12 cellular contexts compared by ENCODE assay signal in genomic region chr1:223137402-223138100, GRCh38. TPM values are rescaled to one million over a fixed set of nuclear protein-coding genes. Genes with fewer than 3 reads are reported as not detected.
A peak's percentile ranks its signal among the peaks of the same experiment; 100 is the strongest.
DNase-seq lines count a peak whose midpoint lies in the region; ATAC-seq, FAIRE-seq and TF ChIP-seq lines count a peak whose summit lies in the region.
"Had no signal": no experiment of that assay in that cellular context is flagged by ENCODE, and none has a peak within 500 bp of the region (broad histone marks: within the 10 kb centered on the region; RNA-seq: fewer than 3 reads in every experiment).

No MANE protein-coding gene starts in this region.

- no peak overlapping the region for H3K23ac ChIP-seq in H1 (ENCODE audit: insufficient read length)

- no peaks in the 10 kb centered on the region for H3K9me3 ChIP-seq in H1 (ENCODE audit: insufficient read depth in 2 of 2, low read depth in 1 of 2, low read length in 1 of 2)
- H3K9me3 ChIP-seq in right lobe of liver = no peaks in the 10 kb centered on the region
- no peaks in the 10 kb centered on the region for H3K9me3 ChIP-seq in aorta (ENCODE audit: control insufficient read depth, low read length)

- no peak overlapping the region for H2BK15ac ChIP-seq in H1 (ENCODE audit: low read length)

- no peaks in the 10 kb centered on the region for H3K23me2 ChIP-seq in H1 (ENCODE audit: low read depth, low read length)

- no peak overlapping the region for H2BK120ac ChIP-seq in H1 (replicated peaks; ENCODE audit: low read depth, low read length)

- H3K14ac ChIP-seq in H1 (ENCODE audit: insufficient read length) = no peak overlapping the region

- no peak overlapping the region for H3K27ac ChIP-seq in H1 (ENCODE audit: low read depth, low read length)
- H3K27ac ChIP-seq in right lobe of liver = peak overlapping the region in 2 of 3 donors; percentile 39
- no peak overlapping the region for H3K27ac ChIP-seq in aorta (ENCODE audit: low read depth in 1 of 2, low read length in 2 of 2)
- H3K27ac ChIP-seq: 22Rv1, VCaP had no signal

- no peak overlapping the region for H3K4me2 ChIP-seq in H1 (ENCODE audit: insufficient read depth in 1 of 2, low read depth in 2 of 2, low read length in 2 of 2)

- H3K18ac ChIP-seq in H1 (ENCODE audit: extremely low read depth, low read length) = no peak overlapping the region

- H3K4ac ChIP-seq in H1 (replicated peaks; ENCODE audit: insufficient read length, low read depth, low read length) = no peak overlapping the region

- H2BK20ac ChIP-seq in H1 (ENCODE audit: low read length) = no peak overlapping the region

- no peak overlapping the region for H2BK5ac ChIP-seq in H1 (ENCODE audit: low read depth, low read length)

- H3K56ac ChIP-seq in H1 (replicated peaks; ENCODE audit: insufficient read length, low read depth, low read length) = no peak overlapping the region

- no peak for TF ChIP-seq RAD21 in H1 (IDR thresholded peaks at IDR 0.05 in 1 of 2, conservative IDR thresholded peaks at IDR 0.05 in 1 of 2; ENCODE audit: low read depth in 2 of 2, low read length in 2 of 2)

- no peak overlapping the region for H3K9ac ChIP-seq in H1 (replicated peaks in 1 of 4; ENCODE audit: extremely low read depth in 1 of 4, low read depth in 3 of 4, low read length in 3 of 4)

- CTCF ChIA-PET in H1 (lab: Charles Lee; ENCODE audit: partially characterized antibody) = interaction anchor here (0.5 to 5.8 kb wide), 17 partner anchors 9 to 703 kb away, joined by 3 to 60 read pairs (median 3); no protein-coding TSS in a partner anchor

- intact Hi-C loops in right lobe of liver (cut with DNase I) = no loop called here
- intact Hi-C loops in aorta (cut with DNase I) = loop anchor here in 1 of 2 donors (10.0 kb wide), 1 partner anchor 227 kb away; the partner anchor contains the start of gene SUSD4

- H4K5ac ChIP-seq in H1 (ENCODE audit: insufficient read length, low read depth, low read length) = no peak overlapping the region

- DNase-seq in DMS 273 (lab: John Stamatoyannopoulos, UW; ENCODE audit: unreplicated experiment) (peak; percentile 6), DMS 273 treated with DMSO at 0.1 percent for 48 hours (lab: John Stamatoyannopoulos, UW) (no peak), H1 (ENCODE audit: low read depth in 1 of 2, low spot score in 2 of 2) (no peak), right lobe of liver (peak in 1 of 3 donors; percentile 63), aorta (no peak)
- DNase-seq: activated naive CD4-positive, alpha-beta T cell treated with anti-CD3 and anti-CD28 coated beads for 36 hours; nucleus accumbens had no signal

- FAIRE-seq in H1 (lab: Jason Lieb, UNC) = no peak

- H3K4me1 ChIP-seq in H1 (replicated peaks in 1 of 4; ENCODE audit: control insufficient read depth in 3 of 4, insufficient read depth in 4 of 4, low read length in 3 of 4) (peaks cover 13 to 25% (median 17%) of the 10 kb centered on the region in 4 experiments), right lobe of liver (peaks cover 0 to 24% (median 6%) of the 10 kb centered on the region in 4 donors), aorta (ENCODE audit: control insufficient read depth in 1 of 2, insufficient read depth in 2 of 2, low read length in 2 of 2) (no peaks in the 10 kb centered on the region)

- POLR2A ChIA-PET in H1 (lab: Charles Lee; ENCODE audit: partially characterized antibody) = interaction anchor here (2.9 kb wide), 1 partner anchor 107 kb away, joined by 8 read pairs; no protein-coding TSS in a partner anchor

- H2AFZ ChIP-seq in H1 (ENCODE audit: low read length) = no peak overlapping the region

- 87% methylated on average over 2 of the region's 2 CpGs; no CpG with 5 or more reads in 1 of the 2 experiments for WGBS in H1 (ENCODE audit: extremely low coverage in 1 of 2, insufficient coverage in 1 of 2, insufficient read length in 1 of 2, insufficient replicate concordance in 2 of 2, low coverage in 1 of 2, low lambda C conversion rate in 2 of 2, missing lambda C conversion rate in 1 of 2), 2 experiments
- WGBS in right lobe of liver (ENCODE audit: insufficient coverage, low coverage, low lambda C conversion rate, missing lambda C conversion rate) = no CpG with 5 or more reads among the region's 2 CpGs
- WGBS in aorta, 2 donors = 96 to 98% methylated on average over 2 of the region's 2 CpGs

- H2BK12ac ChIP-seq in H1 (ENCODE audit: low read depth, low read length) = no peak overlapping the region

- no peaks in the 10 kb centered on the region for H3K79me1 ChIP-seq in H1 (ENCODE audit: low read depth, low read length)

- no peaks in the 10 kb centered on the region for H3K36me3 ChIP-seq in H1 (ENCODE audit: control insufficient read depth in 2 of 4, insufficient read depth in 4 of 4, low read length in 3 of 4)
- H3K36me3 ChIP-seq in right lobe of liver = no peaks in the 10 kb centered on the region
- no peaks in the 10 kb centered on the region for H3K36me3 ChIP-seq in aorta (ENCODE audit: control insufficient read depth in 1 of 2, insufficient read depth in 2 of 2, low read length in 1 of 2)

- H4K8ac ChIP-seq in H1 (ENCODE audit: extremely low read depth, insufficient read depth, low read length) = no peak overlapping the region

- no peaks in the 10 kb centered on the region for H4K20me1 ChIP-seq in H1 (replicated peaks in 1 of 2; ENCODE audit: control insufficient read depth in 1 of 2, insufficient read depth in 2 of 2, low read length in 2 of 2)

- H2AK5ac ChIP-seq in H1 (ENCODE audit: low read depth, low read length) = no peak overlapping the region

- peaks cover 0 to 5% (median 3%) of the 10 kb centered on the region in 4 experiments; a peak in 6 of 7 replicates for H3K27me3 ChIP-seq in H1 (replicated peaks in 1 of 4; ENCODE audit: control insufficient read depth in 3 of 4, extremely low read depth in 1 of 4, insufficient read depth in 3 of 4, low read length in 3 of 4)
- no peaks in the 10 kb centered on the region for H3K27me3 ChIP-seq in right lobe of liver
- no peaks in the 10 kb centered on the region for H3K27me3 ChIP-seq in aorta (ENCODE audit: control insufficient read depth in 1 of 2, insufficient read depth in 2 of 2, low read length in 1 of 2)

- no peak for TF ChIP-seq POLR2A in H1 (IDR thresholded peaks at IDR 0.05; ENCODE audit: control extremely low read depth in 1 of 2, low read depth in 2 of 2, low read length in 2 of 2)
- TF ChIP-seq POLR2A in right lobe of liver (IDR thresholded peaks at IDR 0.05) = no peak

- no peaks in the 10 kb centered on the region for H3K79me2 ChIP-seq in H1 (ENCODE audit: control insufficient read depth in 1 of 2, insufficient read depth in 2 of 2, low read length in 2 of 2)

- TF ChIP-seq CTCF in H1 (IDR thresholded peaks at IDR 0.05; ENCODE audit: control extremely low read depth in 1 of 3, insufficient read depth in 1 of 3, low read depth in 1 of 3, low read length in 3 of 3) = no peak
- no peak for TF ChIP-seq CTCF in right lobe of liver (IDR thresholded peaks at IDR 0.05)

- TF ChIP-seq EP300 in H1 (IDR thresholded peaks at IDR 0.05; ENCODE audit: borderline replicate concordance in 1 of 2, low read depth in 2 of 2, low read length in 2 of 2) = no peak

- H3K4me3 ChIP-seq in H1 (ENCODE audit: extremely low read depth in 1 of 4, insufficient read depth in 2 of 4, low read depth in 3 of 4, low read length in 4 of 4) (no peak overlapping the region), right lobe of liver (no peak overlapping the region), aorta (ENCODE audit: low read length in 2 of 2) (no peak overlapping the region)

- H4K91ac ChIP-seq in H1 (replicated peaks; ENCODE audit: insufficient read length, low read length) = no peak overlapping the region

- ATAC-seq in right lobe of liver (peak; percentile 60 to 69 (median 65)), aorta (ENCODE audit: low FRiP score) (peak; percentile 67), HG02852 (IDR thresholded peaks at IDR 0.05; ENCODE audit: unreplicated experiment) (no peak), GM18907 (IDR thresholded peaks at IDR 0.05; ENCODE audit: unreplicated experiment) (no peak), GM18873 (IDR thresholded peaks at IDR 0.05; ENCODE audit: low FRiP score, unreplicated experiment) (no peak)

TF ChIP-seq in H1, 55 proteins besides CTCF, POLR2A, EP300 and RAD21:
- TF ChIP-seq CEBPB (IDR thresholded peaks at IDR 0.05; ENCODE audit: low read depth, low read length) (peak; percentile 20; the same call in 1 of the 2 replicates), NANOG (IDR thresholded peaks at IDR 0.05; ENCODE audit: insufficient read depth, low read depth, low read length, poor library complexity, severe bottlenecking) (no peak)

RNA-seq across cellular contexts. Expression of gene TLR5, which starts 5.5 kb away (rescaled TPM):
- 0.35 and 0.94 TPM in 2 replicates for total RNA-seq in H1 (2021; fragmentation: NEBNext Ultra II Directional; extraction: Animal tissue kit (Norgen Biotek cat#: 25700))
- polyA plus RNA-seq in H1 (2011; rRNA removed) = 0.20 and 0.74 TPM in 2 replicates
- polyA plus RNA-seq in H1 (2011; cell fraction: cytosol; rRNA removed) = 0.62 TPM
- 1.5 TPM for polyA plus RNA-seq in H1 (2011; cell fraction: nucleus; rRNA removed)
- polyA plus RNA-seq in H1 (2012, experiment 1 of 2) = 1.0 to 1.3 TPM (median 1.1 TPM) in 4 replicates
- polyA plus RNA-seq in H1 (2012, experiment 2 of 2) = 0.54 TPM
- 0.53 TPM for polyA plus RNA-seq in H1 (2013, experiment 1 of 2)
- polyA plus RNA-seq in H1 (2013, experiment 2 of 2) = 0.63 TPM
- 0.60 and 0.80 TPM in 2 replicates for polyA minus RNA-seq in H1 (2011; rRNA and poly(A)+ RNA removed)
- not detected for polyA minus RNA-seq in H1 (2011; cell fraction: cytosol; rRNA and poly(A)+ RNA removed)
- 2.0 TPM for polyA minus RNA-seq in H1 (2011; cell fraction: nucleus; rRNA and poly(A)+ RNA removed)
- total RNA-seq in right lobe of liver = 1 to 10 TPM in 5 of 6 experiments, under 1 TPM in 1; 0.84 to 3.3 (median 2.5) TPM
- total RNA-seq in aorta = 10 to 100 TPM in 1 of 2 donors, 1 to 10 TPM in 1; 4.9 to 20.9 TPM
- polyA plus RNA-seq in aorta = 1 to 10 TPM in 1 of 2 donors, under 1 TPM in 1; 0.20 to 2.0 TPM

Comparison
In these comparisons a context has a peak if more than half of its experiments do, and no peak if none do; other contexts are left out.
1. H3K27ac ChIP-seq: peak in right lobe of liver (2 of 3); none in H1 (single experiment) and aorta (0 of 2).
2. ATAC-seq: peak in right lobe of liver (4 of 4) and aorta (single experiment); none in HG02852 (single experiment), GM18907 (single experiment) and GM18873 (single experiment).